ENCODE assay signal across 8 cellular contexts in genomic region chr3:142723665-142723967, GRCh38. TPM values are rescaled to one million over a fixed set of nuclear protein-coding genes. Genes with fewer than 3 reads are reported as not detected.
DNase-seq lines count a peak whose midpoint lies in the region; ATAC-seq and TF ChIP-seq lines count a peak whose summit lies in the region.

No MANE protein-coding gene starts in this region.

- no peaks in the 10 kb centered on the region for H3K36me3 ChIP-seq in body of pancreas (replicated peaks in 1 of 2; ENCODE audit: insufficient read depth in 1 of 2, low read depth in 2 of 2)

- WGBS in body of pancreas, 2 donors = 0% methylated on average over 9 to 10 of the region's 10 CpGs

- H3K4me1 Mint-ChIP-seq in mesothelial cell of epicardium = peaks cover 14% of the 10 kb centered on the region

- peak overlapping the region in 3 of 4 donors; percentile 44 to 77 (median 66) for H3K27ac ChIP-seq in body of pancreas

- peaks cover 22% of the 10 kb centered on the region for H3K9me3 Mint-ChIP-seq in mesothelial cell of epicardium

- H3K36me3 Mint-ChIP-seq in mesothelial cell of epicardium = peaks cover 2% of the 10 kb centered on the region

- H3K9me3 ChIP-seq in body of pancreas = no peaks in the 10 kb centered on the region

- no peaks in the 10 kb centered on the region for H3K27me3 ChIP-seq in body of pancreas

- peak; percentile 23 for ATAC-seq in GM18870 (IDR thresholded peaks at IDR 0.05; ENCODE audit: unreplicated experiment)
- peak; percentile 22 for ATAC-seq in HG03175 (IDR thresholded peaks at IDR 0.05; ENCODE audit: unreplicated experiment)
- peak; percentile 12 for ATAC-seq in body of pancreas
- ATAC-seq in HG02870 (IDR thresholded peaks at IDR 0.05; ENCODE audit: unreplicated experiment) = no peak

- H3K27me3 Mint-ChIP-seq in mesothelial cell of epicardium (ENCODE audit: low read depth) = no peaks in the 10 kb centered on the region

- H3K4me1 ChIP-seq in body of pancreas = peaks cover 10% of the 10 kb centered on the region

- no peak for TF ChIP-seq POLR2A in body of pancreas (IDR thresholded peaks at IDR 0.05)
- TF ChIP-seq POLR2A in erythroblast (IDR thresholded peaks at IDR 0.05; ENCODE audit: low read length) = no peak

- TF ChIP-seq CTCF in body of pancreas (IDR thresholded peaks at IDR 0.05) = no peak
- TF ChIP-seq CTCF in mesothelial cell of epicardium (IDR thresholded peaks at IDR 0.05; ENCODE audit: unreplicated experiment) = no peak

- no peak for DNase-seq in body of pancreas
- no peak for DNase-seq in mesothelial cell of epicardium (ENCODE audit: low spot score in 2 of 2, unreplicated experiment in 2 of 2)
- no peak for DNase-seq in stimulated activated CD4-positive, alpha-beta T cell treated with anti-CD3 and anti-CD28 coated beads, Interleukin-4, amount 100 ng/mL, for 1 hour
- DNase-seq in erythroblast (lab: John Stamatoyannopoulos, UW) = no peak
- no peak for DNase-seq in DMS153 (lab: John Stamatoyannopoulos, UW)

- H3K4me3 Mint-ChIP-seq in mesothelial cell of epicardium = peak overlapping the region; percentile 79

- peak overlapping the region; percentile 14 for H3K27ac Mint-ChIP-seq in mesothelial cell of epicardium

- intact Hi-C loops in body of pancreas (cut with DNase I) = no loop called here

- peak overlapping the region in 1 of 2 donors; percentile 65 for H3K4me3 ChIP-seq in body of pancreas

RNA-seq across cellular contexts. Expression of gene TRPC1, which starts 0.2 kb away (rescaled TPM):
- 1 to 10 TPM; 6.9 to 7.5 TPM for total RNA-seq in body of pancreas
- total RNA-seq in mesothelial cell of epicardium = 15.5 to 16.0 TPM (median 15.7 TPM) in 3 replicates
